In the genomic region with DNA sequence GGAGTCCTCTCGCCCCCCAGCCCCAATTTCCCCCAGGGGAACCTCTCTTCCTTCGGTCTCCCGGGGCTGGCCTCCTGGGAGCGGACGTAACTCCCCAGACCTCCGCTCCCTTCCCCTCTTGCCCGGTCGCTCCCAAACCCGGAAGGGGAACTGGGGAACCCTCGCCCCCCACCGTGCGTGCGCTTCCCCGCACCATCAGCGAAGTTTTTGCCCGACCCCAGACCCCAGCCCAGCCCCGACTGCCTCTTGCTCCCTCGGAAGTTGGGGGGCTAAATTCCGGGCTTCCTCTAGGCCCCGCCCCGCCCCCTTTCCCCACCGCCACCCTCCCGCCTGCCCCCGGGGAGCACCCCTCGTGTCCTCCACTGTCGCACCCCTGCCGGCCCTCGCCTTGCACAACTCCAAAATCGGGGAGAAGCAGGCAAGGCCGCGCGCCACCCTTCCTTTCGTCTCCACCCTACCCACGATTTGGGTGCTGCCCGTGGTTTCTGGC, we compare ENCODE assay signal across 8 cellular contexts. TPM values are rescaled to one million over a fixed set of nuclear protein-coding genes. Genes with fewer than 3 reads are reported as not detected.
DNase-seq lines count a peak whose midpoint lies in the region; ATAC-seq, FAIRE-seq and TF ChIP-seq lines count a peak whose summit lies in the region.

No MANE protein-coding gene starts in this region.

- H3K79me2 ChIP-seq in keratinocyte (ENCODE audit: control insufficient read depth, insufficient read depth, low read length): peaks cover 31% of the 10 kb centered on the region

- FAIRE-seq in keratinocyte (lab: Jason Lieb, UNC): no peak

- no peaks in the 10 kb centered on the region for H3K9me1 ChIP-seq in keratinocyte (ENCODE audit: control insufficient read depth, extremely low read depth, insufficient read depth, low read length)

- POLR2A ChIA-PET in RWPE1 (lab: Yijun Ruan, JAX; ENCODE audit: low non-redundant PET): no interaction called here

- H2AFZ ChIP-seq in keratinocyte (ENCODE audit: control insufficient read depth, low read length): peak overlapping the region; percentile 52

- H3K4me1 ChIP-seq in HAP-1 (peaks cover 4% of the 10 kb centered on the region), keratinocyte (ENCODE audit: control insufficient read depth, extremely low read depth, insufficient read depth, low read length) (peaks cover 4% of the 10 kb centered on the region)

- in situ Hi-C loops in HAP-1 (cut with MboI; ENCODE audit: low sequenced_read_pairs): no loop called here

- no peak for ATAC-seq in stimulated activated effector memory CD8-positive, alpha-beta T cell treated with anti-CD3 and anti-CD28 coated beads, Interleukin-12 subunit alpha, Interleukin-12 subunit beta, amount 100 ng/mL, for 72 hours
- ATAC-seq in HG03460 (IDR thresholded peaks at IDR 0.05; ENCODE audit: unreplicated experiment) (no peak), HG02759 (IDR thresholded peaks at IDR 0.05; ENCODE audit: unreplicated experiment) (no peak)

- H3K9ac ChIP-seq in keratinocyte (ENCODE audit: control insufficient read depth, extremely low read depth, insufficient read depth, low read length): peak overlapping the region; percentile 96

- DNase-seq in CD1c-positive myeloid dendritic cell (ENCODE audit: extremely low spot score) (peak; percentile 45), HAP-1 (ENCODE audit: low spot score in 2 of 2) (peak in 1 of 2 experiments; percentile 45), RWPE1 (ENCODE audit: low spot score) (no peak), keratinocyte (ENCODE audit: low read depth, low spot score) (no peak)
- peak in 1 of 2 donors; percentile 81 for DNase-seq in stimulated activated effector memory CD8-positive, alpha-beta T cell treated with anti-CD3 and anti-CD28 coated beads, Interleukin-12 subunit alpha, Interleukin-12 subunit beta, amount 100 ng/mL, for 72 hours (ENCODE audit: low spot score in 2 of 2)

- peak overlapping the region; percentile 92 for H3K27ac ChIP-seq in RWPE1
- peak overlapping the region; percentile 99 for H3K27ac ChIP-seq in keratinocyte (ENCODE audit: control insufficient read depth, insufficient read depth, low read length)

- TF ChIP-seq CTCF in RWPE1 (conservative IDR thresholded peaks at IDR 0.05; ENCODE audit: low read depth) (no peak), brain (conservative IDR thresholded peaks at IDR 0.05) (no peak), keratinocyte (optimal IDR thresholded peaks at IDR 0.05 in 1 of 3, IDR thresholded peaks at IDR 0.05 in 1 of 3, conservative IDR thresholded peaks at IDR 0.05 in 1 of 3; ENCODE audit: extremely low read depth in 1 of 3, insufficient read depth in 2 of 3, low read length in 3 of 3) (no peak)

- no peaks in the 10 kb centered on the region for H3K9me3 Mint-ChIP-seq in brain
- H3K9me3 Mint-ChIP-seq in stimulated activated effector memory CD8-positive, alpha-beta T cell treated with anti-CD3 and anti-CD28 coated beads, Interleukin-12 subunit alpha, Interleukin-12 subunit beta, amount 100 ng/mL, for 72 hours: no peaks in the 10 kb centered on the region

- peaks cover 10% of the 10 kb centered on the region for H3K27me3 Mint-ChIP-seq in brain

- no peaks in the 10 kb centered on the region for H3K9me3 ChIP-seq in HAP-1
- H3K9me3 ChIP-seq in keratinocyte (ENCODE audit: control insufficient read depth, low read depth, low read length): no peaks in the 10 kb centered on the region

- H4K20me1 ChIP-seq in keratinocyte (ENCODE audit: control insufficient read depth, extremely low read depth, insufficient read depth, low read length): no peaks in the 10 kb centered on the region

- peaks cover 15% of the 10 kb centered on the region for H3K4me1 Mint-ChIP-seq in brain
- H3K4me1 Mint-ChIP-seq in stimulated activated effector memory CD8-positive, alpha-beta T cell treated with anti-CD3 and anti-CD28 coated beads, Interleukin-12 subunit alpha, Interleukin-12 subunit beta, amount 100 ng/mL, for 72 hours: peaks cover 25% of the 10 kb centered on the region

- H3K4me3 ChIP-seq in HAP-1: peak overlapping the region; percentile 97
- H3K4me3 ChIP-seq in keratinocyte (ENCODE audit: control insufficient read depth in 2 of 3, extremely low read depth in 1 of 3, insufficient read depth in 2 of 3, low read depth in 1 of 3, low read length in 3 of 3): peak overlapping the region; percentile 70 to 97 (median 88)

- H3K4me2 ChIP-seq in keratinocyte (ENCODE audit: control insufficient read depth, extremely low read depth, insufficient read depth, low read depth, low read length): peak overlapping the region; percentile 73

- peak overlapping the region; percentile 95 to 97 (median 95) for H3K4me3 Mint-ChIP-seq in brain
- H3K4me3 Mint-ChIP-seq in stimulated activated effector memory CD8-positive, alpha-beta T cell treated with anti-CD3 and anti-CD28 coated beads, Interleukin-12 subunit alpha, Interleukin-12 subunit beta, amount 100 ng/mL, for 72 hours: peak overlapping the region; percentile 98

- H3K36me3 ChIP-seq in HAP-1 (replicated peaks) (peaks cover 27% of the 10 kb centered on the region), keratinocyte (ENCODE audit: control insufficient read depth in 2 of 2, extremely low read depth in 1 of 2, insufficient read depth in 2 of 2, low read length in 2 of 2) (peaks cover 14 to 19% of the 10 kb centered on the region in 2 experiments)

- peak overlapping the region; percentile 93 to 99 (median 95) for H3K27ac Mint-ChIP-seq in brain
- peak overlapping the region; percentile 98 for H3K27ac Mint-ChIP-seq in stimulated activated effector memory CD8-positive, alpha-beta T cell treated with anti-CD3 and anti-CD28 coated beads, Interleukin-12 subunit alpha, Interleukin-12 subunit beta, amount 100 ng/mL, for 72 hours

- no peaks in the 10 kb centered on the region for H3K27me3 ChIP-seq in HAP-1 (ENCODE audit: low read depth)
- H3K27me3 ChIP-seq in keratinocyte (ENCODE audit: control insufficient read depth, extremely low read depth, insufficient read depth, low read length): no peaks in the 10 kb centered on the region

- H3K36me3 Mint-ChIP-seq in brain: peaks cover 21% of the 10 kb centered on the region
- peaks cover 61% of the 10 kb centered on the region for H3K36me3 Mint-ChIP-seq in stimulated activated effector memory CD8-positive, alpha-beta T cell treated with anti-CD3 and anti-CD28 coated beads, Interleukin-12 subunit alpha, Interleukin-12 subunit beta, amount 100 ng/mL, for 72 hours

- CTCF ChIA-PET in RWPE1 (lab: Yijun Ruan, JAX): interaction anchor here (0.5 to 0.8 kb wide), 3 partner anchors 60 to 165 kb away, joined by 3 to 7 read pairs (median 5); no protein-coding TSS in a partner anchor

- dilution Hi-C loops in keratinocyte (cut with MboI; ENCODE audit: extremely low pct_ligation_motif_present, low sequenced_read_pairs): no loop called here

RNA-seq across cellular contexts. Expression of a gene that starts 0.4 kb away (rescaled TPM):
- polyA plus RNA-seq in brain (ENCODE audit: insufficient read depth, low read depth, low replicate concordance) (600 TPM), keratinocyte (87.2 to 216 TPM (median 126 TPM) in 3 replicates)
- polyA plus RNA-seq in keratinocyte (2011; ENCODE audit: low read depth): 88.1 TPM
- polyA plus RNA-seq in keratinocyte (2011; cell fraction: cytosol; rRNA removed): 168 and 222 TPM in 2 replicates
- polyA plus RNA-seq in keratinocyte (2011; cell fraction: nucleus; rRNA removed): 105 and 123 TPM in 2 replicates
- 211 and 257 TPM in 2 replicates for polyA plus RNA-seq in keratinocyte (2012; ENCODE audit: low replicate concordance)
- 136 to 391 TPM (median 184 TPM) in 3 replicates for polyA minus RNA-seq in keratinocyte
- polyA minus RNA-seq in keratinocyte (2011; cell fraction: cytosol; rRNA and poly(A)+ RNA removed): 249 TPM
- polyA minus RNA-seq in keratinocyte (2011; cell fraction: nucleus; rRNA and poly(A)+ RNA removed): 36.3 and 43.9 TPM in 2 replicates

RNA-seq across cellular contexts. Expression of a gene that starts 17.7 kb away (rescaled TPM):
- polyA plus RNA-seq in brain (ENCODE audit: insufficient read depth, low read depth, low replicate concordance) (101 TPM), keratinocyte (not detected in 3 replicates)
- polyA plus RNA-seq in keratinocyte (2011; ENCODE audit: low read depth): not detected
- not detected in 2 replicates for polyA plus RNA-seq in keratinocyte (2011; cell fraction: cytosol; rRNA removed)
- polyA plus RNA-seq in keratinocyte (2011; cell fraction: nucleus; rRNA removed): not detected in 2 replicates
- not detected in 2 replicates for polyA plus RNA-seq in keratinocyte (2012; ENCODE audit: low replicate concordance)
- not detected in 3 replicates for polyA minus RNA-seq in keratinocyte
- not detected for polyA minus RNA-seq in keratinocyte (2011; cell fraction: cytosol; rRNA and poly(A)+ RNA removed)
- not detected in 2 replicates for polyA minus RNA-seq in keratinocyte (2011; cell fraction: nucleus; rRNA and poly(A)+ RNA removed)

RNA-seq across cellular contexts. Expression of a gene that starts 20.1 kb away (rescaled TPM):
- 14.2 TPM for polyA plus RNA-seq in brain (ENCODE audit: insufficient read depth, low read depth, low replicate concordance)
- polyA plus RNA-seq in keratinocyte: 3.2 to 4.8 TPM (median 4.0 TPM) in 3 replicates
- 3.5 TPM for polyA plus RNA-seq in keratinocyte (2011; ENCODE audit: low read depth)
- polyA plus RNA-seq in keratinocyte (2011; cell fraction: cytosol; rRNA removed): 0.91 and 1.6 TPM in 2 replicates
- polyA plus RNA-seq in keratinocyte (2011; cell fraction: nucleus; rRNA removed): 17.4 and 20.9 TPM in 2 replicates
- polyA plus RNA-seq in keratinocyte (2012; ENCODE audit: low replicate concordance): 5.8 and 8.0 TPM in 2 replicates
- 3.6 to 7.5 TPM (median 3.9 TPM) in 3 replicates for polyA minus RNA-seq in keratinocyte
- 6.1 TPM for polyA minus RNA-seq in keratinocyte (2011; cell fraction: cytosol; rRNA and poly(A)+ RNA removed)
- polyA minus RNA-seq in keratinocyte (2011; cell fraction: nucleus; rRNA and poly(A)+ RNA removed): 9.6 and 10.2 TPM in 2 replicates

RNA-seq across cellular contexts. Expression of a gene that starts 31.9 kb away (rescaled TPM):
- polyA plus RNA-seq in brain (ENCODE audit: insufficient read depth, low read depth, low replicate concordance): 63.0 TPM
- polyA plus RNA-seq in keratinocyte: 37.8 to 50.3 TPM (median 44.6 TPM) in 3 replicates
- polyA plus RNA-seq in keratinocyte (2011; ENCODE audit: low read depth): 18.1 TPM
- polyA plus RNA-seq in keratinocyte (2011; cell fraction: cytosol; rRNA removed): 24.1 and 49.2 TPM in 2 replicates
- polyA plus RNA-seq in keratinocyte (2011; cell fraction: nucleus; rRNA removed): 18.0 and 18.3 TPM in 2 replicates
- polyA plus RNA-seq in keratinocyte (2012; ENCODE audit: low replicate concordance): 37.8 and 65.6 TPM in 2 replicates
- polyA minus RNA-seq in keratinocyte: 15.3 to 22.5 TPM (median 19.2 TPM) in 3 replicates
- 40.7 TPM for polyA minus RNA-seq in keratinocyte (2011; cell fraction: cytosol; rRNA and poly(A)+ RNA removed)
- polyA minus RNA-seq in keratinocyte (2011; cell fraction: nucleus; rRNA and poly(A)+ RNA removed): 7.1 and 9.0 TPM in 2 replicates

RNA-seq across cellular contexts. Expression of a gene that starts 32.6 kb away (rescaled TPM):
- polyA plus RNA-seq in brain (ENCODE audit: insufficient read depth, low read depth, low replicate concordance): 4.8 TPM
- 0.07 to 0.21 TPM (median 0.12 TPM) in 3 replicates for polyA plus RNA-seq in keratinocyte
- polyA plus RNA-seq in keratinocyte (2011; ENCODE audit: low read depth): not detected
- 0.04 TPM in 1 of 2 replicates, not detected in the other for polyA plus RNA-seq in keratinocyte (2011; cell fraction: cytosol; rRNA removed)
- polyA plus RNA-seq in keratinocyte (2011; cell fraction: nucleus; rRNA removed): 0.18 and 0.28 TPM in 2 replicates
- polyA plus RNA-seq in keratinocyte (2012; ENCODE audit: low replicate concordance): 0.08 and 0.28 TPM in 2 replicates
- polyA minus RNA-seq in keratinocyte: not detected in 3 replicates
- not detected for polyA minus RNA-seq in keratinocyte (2011; cell fraction: cytosol; rRNA and poly(A)+ RNA removed)
- 0.31 and 0.63 TPM in 2 replicates for polyA minus RNA-seq in keratinocyte (2011; cell fraction: nucleus; rRNA and poly(A)+ RNA removed)

Comparison
In these comparisons a context has a peak if more than half of its experiments do, and no peak if none do; other contexts are left out.
1. RNA of a gene that starts 17.7 kb away (polyA plus RNA-seq): 101 TPM in brain (single experiment); not detected in keratinocyte; every median in the first group is over 10 times any median in the second.